Comparison of ENCODE assay signal across 1 cellular context in the genomic region with DNA sequence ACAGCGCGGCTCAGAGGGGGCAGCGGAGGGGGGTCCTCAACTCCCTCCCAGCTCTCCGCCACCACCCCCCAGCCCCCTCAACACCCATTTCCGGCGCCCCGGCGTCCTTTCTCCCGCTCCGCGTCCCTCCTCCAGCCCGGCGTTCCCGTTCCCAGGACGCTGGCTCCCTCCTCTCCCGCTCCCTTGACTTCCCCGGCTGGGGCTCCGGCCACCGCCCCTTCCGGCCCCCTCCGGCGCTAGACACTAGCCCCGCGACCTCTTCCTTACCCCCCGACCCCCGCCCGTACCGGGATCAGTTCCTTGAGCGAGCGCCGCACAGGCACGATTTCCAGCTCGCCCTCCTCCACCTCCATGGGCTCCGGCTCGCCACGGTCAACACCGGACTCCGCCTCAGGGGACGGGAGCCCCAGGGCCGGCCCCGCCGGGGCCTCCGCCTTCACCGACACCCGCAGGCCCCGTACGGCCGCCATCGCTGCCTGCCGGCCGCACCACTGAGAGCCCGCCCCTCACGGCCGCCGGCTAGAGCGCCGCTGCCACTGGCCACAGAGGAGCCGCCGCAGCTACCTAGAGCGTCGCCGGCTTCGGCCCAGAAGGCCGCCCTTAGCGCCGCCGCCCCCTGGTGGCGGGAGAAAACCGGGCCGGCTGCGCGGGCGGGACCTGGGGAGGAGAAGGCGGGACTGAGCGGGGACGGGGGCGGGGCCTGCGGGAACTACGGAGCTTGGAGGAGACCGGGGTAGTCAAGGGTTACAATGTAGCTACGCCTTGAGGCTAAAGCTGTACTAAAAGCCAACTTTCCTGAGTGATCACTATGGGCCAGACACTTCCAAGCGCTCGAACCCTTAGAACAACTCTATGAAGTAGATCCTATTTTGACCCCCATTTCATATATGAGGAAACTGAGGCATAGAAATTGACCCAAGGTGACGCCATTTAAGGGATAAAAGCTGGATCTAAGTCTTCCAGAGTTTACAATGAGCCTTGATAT.
TF ChIP-seq lines count a peak whose summit lies in the region.

A gene with protein sequence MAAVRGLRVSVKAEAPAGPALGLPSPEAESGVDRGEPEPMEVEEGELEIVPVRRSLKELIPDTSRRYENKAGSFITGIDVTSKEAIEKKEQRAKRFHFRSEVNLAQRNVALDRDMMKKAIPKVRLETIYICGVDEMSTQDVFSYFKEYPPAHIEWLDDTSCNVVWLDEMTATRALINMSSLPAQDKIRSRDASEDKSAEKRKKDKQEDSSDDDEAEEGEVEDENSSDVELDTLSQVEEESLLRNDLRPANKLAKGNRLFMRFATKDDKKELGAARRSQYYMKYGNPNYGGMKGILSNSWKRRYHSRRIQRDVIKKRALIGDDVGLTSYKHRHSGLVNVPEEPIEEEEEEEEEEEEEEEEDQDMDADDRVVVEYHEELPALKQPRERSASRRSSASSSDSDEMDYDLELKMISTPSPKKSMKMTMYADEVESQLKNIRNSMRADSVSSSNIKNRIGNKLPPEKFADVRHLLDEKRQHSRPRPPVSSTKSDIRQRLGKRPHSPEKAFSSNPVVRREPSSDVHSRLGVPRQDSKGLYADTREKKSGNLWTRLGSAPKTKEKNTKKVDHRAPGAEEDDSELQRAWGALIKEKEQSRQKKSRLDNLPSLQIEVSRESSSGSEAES (minus strand): TSS at position 493 of the 985 bp plus-strand sequence. CDS start 23 bp downstream, at position 470.

TF ChIP-seq in HepG2, 621 proteins besides CTCF, POLR2A, EP300 and RAD21 (continued from another document and continues in another):
- no peak for TF ChIP-seq ZUFSP (CRISPR knock-in tag; IDR thresholded peaks at IDR 0.05; ENCODE audit: borderline replicate concordance)
- TF ChIP-seq NFYB (CRISPR knock-in tag; IDR thresholded peaks at IDR 0.05), result 0 out of 2 replicates have a peak, but pooled peaks have one; percentile 18
- peak; percentile 66; the same call in 1 of the 2 replicates for TF ChIP-seq MIER3 (CRISPR knock-in tag; IDR thresholded peaks at IDR 0.05; ENCODE audit: borderline replicate concordance)
- TF ChIP-seq MED1 (CRISPR knock-in tag; IDR thresholded peaks at IDR 0.05), result peak; percentile 87
- TF ChIP-seq ZFP36 (IDR thresholded peaks at IDR 0.05; ENCODE audit: borderline replicate concordance, low read depth, low read length, partially characterized antibody), result no peak
- TF ChIP-seq MTA3 (CRISPR knock-in tag; IDR thresholded peaks at IDR 0.05), result no peak
- TF ChIP-seq RFXANK (CRISPR knock-in tag; IDR thresholded peaks at IDR 0.05), result no peak; the same call in 1 of the 2 replicates
- no peak for TF ChIP-seq ZNF737 (CRISPR knock-in tag; IDR thresholded peaks at IDR 0.05; ENCODE audit: borderline replicate concordance)
- no peak for TF ChIP-seq BCLAF1 (IDR thresholded peaks at IDR 0.05)
- no peak for TF ChIP-seq ZNF326 (CRISPR knock-in tag; IDR thresholded peaks at IDR 0.05; ENCODE audit: borderline replicate concordance)
- no peak for TF ChIP-seq ZNF879 (CRISPR knock-in tag; IDR thresholded peaks at IDR 0.05)
- peak; percentile 57; the same call in 1 of the 2 replicates for TF ChIP-seq ZNF121 (CRISPR knock-in tag; IDR thresholded peaks at IDR 0.05)
- TF ChIP-seq GTF2F1 (IDR thresholded peaks at IDR 0.05; ENCODE audit: low read length), result no peak
- TF ChIP-seq GLMP (CRISPR knock-in tag; IDR thresholded peaks at IDR 0.05; ENCODE audit: borderline replicate concordance), result no peak
- no peak for TF ChIP-seq RARG (CRISPR knock-in tag; IDR thresholded peaks at IDR 0.05; ENCODE audit: low read depth)
- no peak for TF ChIP-seq MTF1 (CRISPR knock-in tag; IDR thresholded peaks at IDR 0.05)
- peak; percentile 56 for TF ChIP-seq KLF6 (CRISPR knock-in tag; IDR thresholded peaks at IDR 0.05)
- peak; percentile 83; the same call in 1 of the 2 replicates for TF ChIP-seq HNRNPUL1 (IDR thresholded peaks at IDR 0.05; ENCODE audit: low read depth, low read length)
- TF ChIP-seq FOXA1 (IDR thresholded peaks at IDR 0.05), result no peak
- no peak for TF ChIP-seq FOXA1 (CRISPR knock-in tag; IDR thresholded peaks at IDR 0.05)
- peak; percentile 53; the same call in 1 of the 2 replicates for TF ChIP-seq MTF2 (CRISPR knock-in tag; IDR thresholded peaks at IDR 0.05; ENCODE audit: borderline replicate concordance)
- no peak; the same call in 1 of the 2 replicates for TF ChIP-seq FUBP1 (CRISPR knock-in tag; IDR thresholded peaks at IDR 0.05; ENCODE audit: borderline replicate concordance)
- TF ChIP-seq GPN1 (CRISPR knock-in tag; IDR thresholded peaks at IDR 0.05; ENCODE audit: borderline replicate concordance), result no peak
- no peak for TF ChIP-seq NR1H2 (CRISPR knock-in tag; IDR thresholded peaks at IDR 0.05; ENCODE audit: borderline replicate concordance, low read depth)
- TF ChIP-seq DMAP1 (CRISPR knock-in tag; IDR thresholded peaks at IDR 0.05), result peak; percentile 70; the same call in 1 of the 2 replicates
- no peak for TF ChIP-seq E2F2 (CRISPR knock-in tag; IDR thresholded peaks at IDR 0.05; ENCODE audit: borderline replicate concordance)
- TF ChIP-seq ZNF7 (CRISPR knock-in tag; IDR thresholded peaks at IDR 0.05), result no peak
- no peak for TF ChIP-seq HNF4G (IDR thresholded peaks at IDR 0.05; ENCODE audit: borderline replicate concordance, low read depth, low read length)
- no peak for TF ChIP-seq HNF4G (CRISPR knock-in tag; IDR thresholded peaks at IDR 0.05; ENCODE audit: borderline replicate concordance, low read depth)
- TF ChIP-seq ZC3H4 (CRISPR knock-in tag; IDR thresholded peaks at IDR 0.05; ENCODE audit: borderline replicate concordance), result no peak
- TF ChIP-seq ZSCAN20 (CRISPR knock-in tag; IDR thresholded peaks at IDR 0.05; ENCODE audit: borderline replicate concordance), result no peak; the same call in 1 of the 2 replicates
- peak; percentile 86; the same call in 1 of the 2 replicates for TF ChIP-seq ZNF451 (CRISPR knock-in tag; IDR thresholded peaks at IDR 0.05)
- TF ChIP-seq ZNF564 (CRISPR knock-in tag; IDR thresholded peaks at IDR 0.05), result no peak; the same call in 1 of the 2 replicates
- no peak for TF ChIP-seq ISX (CRISPR knock-in tag; conservative IDR thresholded peaks at IDR 0.05)
- 0 out of 2 replicates have a peak, but pooled peaks have one; percentile 83 for TF ChIP-seq FIP1L1 (IDR thresholded peaks at IDR 0.05; ENCODE audit: borderline replicate concordance, insufficient read depth, low read depth, low read length)
- peak; percentile 75 for TF ChIP-seq MTERF4 (CRISPR knock-in tag; IDR thresholded peaks at IDR 0.05)
- TF ChIP-seq ZNF18 (CRISPR knock-in tag; IDR thresholded peaks at IDR 0.05; ENCODE audit: insufficient replicate concordance), result peak; percentile 83
- no peak for TF ChIP-seq KAT2B (IDR thresholded peaks at IDR 0.05; ENCODE audit: borderline replicate concordance, low read depth, low read length)
- TF ChIP-seq REPIN1 (CRISPR knock-in tag; IDR thresholded peaks at IDR 0.05; ENCODE audit: borderline replicate concordance, low read depth), result peak; percentile 95
- peak; percentile 92 for TF ChIP-seq ZNF543 (CRISPR knock-in tag; IDR thresholded peaks at IDR 0.05)
- TF ChIP-seq ESRRA (CRISPR knock-in tag; IDR thresholded peaks at IDR 0.05; ENCODE audit: low read depth), result peak; percentile 42; the same call in 1 of the 2 replicates
